Comparison of ENCODE assay signal across 25 cellular contexts in genomic region chr14:76595266-76595665, GRCh38.
"Had no signal": no experiment of that assay in that cellular context is flagged by ENCODE, and none has a peak within 500 bp of the region (broad histone marks: within the 10 kb centered on the region; RNA-seq: fewer than 3 reads in every experiment).

No MANE protein-coding gene starts in this region.

- H3K36me3 Mint-ChIP-seq: activated CD8-positive, alpha-beta memory T cell treated with anti-CD3 and anti-CD28 coated beads, Interleukin-2, amount 10 ng/mL, durations not matched to agents 7 days and 5 days; activated naive CD4-positive, alpha-beta T cell treated with anti-CD3 and anti-CD28 coated beads, Interleukin-2, amount 50 U/mL, for 24 hours; mesothelial cell of epicardium; naive B cell had no signal

- H3K4me3 Mint-ChIP-seq: activated CD4-positive, alpha-beta T cell treated with anti-CD3 and anti-CD28 coated beads for 36 hours; activated CD8-positive, alpha-beta memory T cell treated with anti-CD3 and anti-CD28 coated beads, Interleukin-2, amount 10 ng/mL, durations not matched to agents 7 days and 5 days; activated CD8-positive, alpha-beta T cell treated with anti-CD3 and anti-CD28 coated beads, Interleukin-2, amount 10 ng/mL, durations not matched to agents 7 days and 5 days; activated naive CD4-positive, alpha-beta T cell treated with anti-CD3 and anti-CD28 coated beads, Interleukin-2, amount 50 U/mL, for 24 hours; activated naive CD8-positive, alpha-beta T cell treated with anti-CD3 and anti-CD28 coated beads, Interleukin-2, amount 50 U/mL, for 24 hours; endodermal cell; mesothelial cell of epicardium; naive B cell; nephron progenitor cell; T-helper 2 cell treated with Interferon-gamma antibody and Interleukin-4, amounts not matched to agents 5 μg/mL and 100 μg/mL, for 36 hours had no signal

- H3K4me1 Mint-ChIP-seq: activated CD4-positive, alpha-beta T cell treated with anti-CD3 and anti-CD28 coated beads for 36 hours; activated CD8-positive, alpha-beta memory T cell treated with anti-CD3 and anti-CD28 coated beads, Interleukin-2, amount 10 ng/mL, durations not matched to agents 7 days and 5 days; activated naive CD4-positive, alpha-beta T cell treated with anti-CD3 and anti-CD28 coated beads, Interleukin-2, amount 50 U/mL, for 24 hours; activated naive CD8-positive, alpha-beta T cell treated with anti-CD3 and anti-CD28 coated beads, Interleukin-2, amount 50 U/mL, for 24 hours; naive B cell had no signal

- H3K4me1 ChIP-seq: transverse colon had no signal

- H3K27ac ChIP-seq: neutrophil, spleen, transverse colon had no signal

- H3K36me3 ChIP-seq: neutrophil, spleen, transverse colon had no signal

- H3K27me3 ChIP-seq: neutrophil, transverse colon had no signal

- H3K4me3 ChIP-seq: spleen, transverse colon had no signal

- H3K9me3 ChIP-seq: neutrophil, spleen, transverse colon had no signal

- DNase-seq: activated CD4-positive, alpha-beta T cell treated with anti-CD3 and anti-CD28 coated beads for 36 hours; activated CD4-positive, CD25-positive, alpha-beta regulatory T cell; activated CD8-positive, alpha-beta memory T cell treated with anti-CD3 and anti-CD28 coated beads, Interleukin-2, amount 10 ng/mL, durations not matched to agents 7 days and 5 days; activated CD8-positive, alpha-beta T cell treated with anti-CD3 and anti-CD28 coated beads, Interleukin-2, amount 10 ng/mL, durations not matched to agents 7 days and 5 days; activated naive CD8-positive, alpha-beta T cell treated with anti-CD3 and anti-CD28 coated beads, Interleukin-2, amount 50 U/mL, for 24 hours; activated T-cell treated with anti-CD3 and anti-CD28 coated beads, Interleukin-2, amount 50 U/mL, for 48 hours; central memory CD4-positive, alpha-beta T cell; foreskin melanocyte; left cardiac atrium; mammary epithelial cell; naive B cell; nephron progenitor cell; retina; spleen; stimulated activated naive CD4-positive, alpha-beta T cell; T-helper 1 cell; transverse colon had no signal

- H3K9me3 Mint-ChIP-seq: activated naive CD4-positive, alpha-beta T cell treated with anti-CD3 and anti-CD28 coated beads, Interleukin-2, amount 50 U/mL, for 24 hours; activated naive CD8-positive, alpha-beta T cell treated with anti-CD3 and anti-CD28 coated beads, Interleukin-2, amount 50 U/mL, for 24 hours; activated T-helper 2 cell treated with anti-CD3 and anti-CD28 coated beads, Interferon-gamma antibody, Interleukin-2, Interleukin-4, amounts not matched to agents 10 μg/mL and 5 μg/mL and 100 μg/mL, durations not matched to agents 14 hours and 24 hours and 36 hours; endodermal cell; T-helper 2 cell treated with Interferon-gamma antibody and Interleukin-4, amounts not matched to agents 5 μg/mL and 100 μg/mL, for 36 hours had no signal

- H3K27ac Mint-ChIP-seq: activated CD4-positive, alpha-beta T cell treated with anti-CD3 and anti-CD28 coated beads for 36 hours; activated CD8-positive, alpha-beta memory T cell treated with anti-CD3 and anti-CD28 coated beads, Interleukin-2, amount 10 ng/mL, durations not matched to agents 7 days and 5 days; activated CD8-positive, alpha-beta T cell treated with anti-CD3 and anti-CD28 coated beads, Interleukin-2, amount 10 ng/mL, durations not matched to agents 7 days and 5 days; activated naive CD4-positive, alpha-beta T cell treated with anti-CD3 and anti-CD28 coated beads, Interleukin-2, amount 50 U/mL, for 24 hours; activated naive CD8-positive, alpha-beta T cell treated with anti-CD3 and anti-CD28 coated beads, Interleukin-2, amount 50 U/mL, for 24 hours; activated T-helper 2 cell treated with anti-CD3 and anti-CD28 coated beads, Interferon-gamma antibody, Interleukin-2, Interleukin-4, amounts not matched to agents 10 μg/mL and 5 μg/mL and 100 μg/mL, durations not matched to agents 14 hours and 24 hours and 36 hours; endodermal cell; mesothelial cell of epicardium; naive B cell; nephron progenitor cell; T-helper 2 cell treated with Interferon-gamma antibody and Interleukin-4, amounts not matched to agents 5 μg/mL and 100 μg/mL, for 36 hours had no signal

- ATAC-seq: activated CD4-positive, alpha-beta T cell treated with anti-CD3 and anti-CD28 coated beads for 36 hours; activated CD8-positive, alpha-beta memory T cell treated with anti-CD3 and anti-CD28 coated beads, Interleukin-2, amount 10 ng/mL, durations not matched to agents 7 days and 5 days; activated CD8-positive, alpha-beta T cell treated with anti-CD3 and anti-CD28 coated beads, Interleukin-2, amount 10 ng/mL, durations not matched to agents 7 days and 5 days; activated naive CD8-positive, alpha-beta T cell treated with anti-CD3 and anti-CD28 coated beads, Interleukin-2, amount 50 U/mL, for 24 hours; esophagus mucosa had no signal

- FAIRE-seq: keratinocyte had no signal

- H3K27me3 Mint-ChIP-seq: activated naive CD8-positive, alpha-beta T cell treated with anti-CD3 and anti-CD28 coated beads, Interleukin-2, amount 50 U/mL, for 24 hours had no signal
